14 cellular contexts compared by ENCODE assay signal in genomic region chrX:132636080-132636479, GRCh38.
DNase-seq lines count a peak whose midpoint lies in the region; ATAC-seq and TF ChIP-seq lines count a peak whose summit lies in the region.
"Had no signal": no experiment of that assay in that cellular context is flagged by ENCODE, and none has a peak within 500 bp of the region (broad histone marks: within the 10 kb centered on the region; RNA-seq: fewer than 3 reads in every experiment).

No MANE protein-coding gene starts in this region.

- H3K23me2 ChIP-seq in H9 (ENCODE audit: insufficient read length, low read depth, low read length, poor library complexity, severe bottlenecking), result no peaks in the 10 kb centered on the region

- no peak overlapping the region for H3K23ac ChIP-seq in H9 (ENCODE audit: insufficient read length, low read depth, low read length)

- no peaks in the 10 kb centered on the region for H3K4me1 ChIP-seq in H9 (ENCODE audit: insufficient read depth, low read length)
- H3K4me1 ChIP-seq: esophagus squamous epithelium had no signal

- peak; percentile 10; the same call in 1 of the 2 replicates for TF ChIP-seq CTCF in AG09319 (IDR thresholded peaks at IDR 0.05; ENCODE audit: low read depth, low read length)
- TF ChIP-seq CTCF in H9 (conservative IDR thresholded peaks at IDR 0.05), result peak; percentile 25; the same call in 1 of the 3 replicates
- TF ChIP-seq CTCF in fibroblast of pulmonary artery (IDR thresholded peaks at IDR 0.05; ENCODE audit: low read length, missing control alignments), result no peak
- no peak for TF ChIP-seq CTCF in CD4-positive, alpha-beta T cell (IDR thresholded peaks at IDR 0.05)

- H2BK5ac ChIP-seq in H9 (ENCODE audit: insufficient read length, low read length), result no peak overlapping the region

- CTCF ChIA-PET in CD4-positive, alpha-beta T cell (lab: Charles Lee), result no interaction called here

- H3K27me3 Mint-ChIP-seq in H9 (ENCODE audit: low read depth), result peaks cover 20% of the 10 kb centered on the region
- no peaks in the 10 kb centered on the region for H3K27me3 Mint-ChIP-seq in CD4-positive, alpha-beta T cell
- H3K27me3 Mint-ChIP-seq: naive thymus-derived CD8-positive, alpha-beta T cell had no signal

- no peak overlapping the region for H3K9ac ChIP-seq in H9 (ENCODE audit: extremely low read depth, insufficient read length, low read length)

- no peak overlapping the region for H4K5ac ChIP-seq in H9 (ENCODE audit: insufficient read length, low read depth, low read length)

- H3K4ac ChIP-seq in H9 (ENCODE audit: low read depth, low read length), result no peak overlapping the region

- H2BK12ac ChIP-seq in H9 (ENCODE audit: insufficient read length, low read depth, low read length), result no peak overlapping the region

- no peak overlapping the region for H3K27ac ChIP-seq in H9 (ENCODE audit: insufficient read length, low read depth, low read length)
- H3K27ac ChIP-seq in CD4-positive, alpha-beta T cell (ENCODE audit: low read depth, low read length), result no peak overlapping the region
- H3K27ac ChIP-seq: esophagus squamous epithelium had no signal

- no peak overlapping the region for H3K18ac ChIP-seq in H9 (ENCODE audit: insufficient read length, low read depth, low read length)

- H3K4me2 ChIP-seq in H9 (ENCODE audit: insufficient read depth, insufficient read length, low read length), result no peak overlapping the region

- no peak overlapping the region for H2AFZ ChIP-seq in H9 (ENCODE audit: low read length)

- H2AK5ac ChIP-seq in H9 (ENCODE audit: insufficient read length, low read length), result no peak overlapping the region

- no peaks in the 10 kb centered on the region for H4K20me1 ChIP-seq in H9 (ENCODE audit: control insufficient read depth, insufficient read depth, insufficient read length)

- no peaks in the 10 kb centered on the region for H3K36me3 Mint-ChIP-seq in H9 (ENCODE audit: insufficient read depth in 1 of 3, low read depth in 3 of 3)
- no peaks in the 10 kb centered on the region for H3K36me3 Mint-ChIP-seq in CD4-positive, alpha-beta T cell (ENCODE audit: low read depth)
- H3K36me3 Mint-ChIP-seq: immature natural killer cell; naive thymus-derived CD8-positive, alpha-beta T cell had no signal

- H3K27me3 ChIP-seq in H9 (ENCODE audit: insufficient read depth, low read length), result no peaks in the 10 kb centered on the region
- H3K27me3 ChIP-seq in CD4-positive, alpha-beta T cell (ENCODE audit: control insufficient read depth, insufficient read depth, low read length), result no peaks in the 10 kb centered on the region
- H3K27me3 ChIP-seq: esophagus squamous epithelium had no signal

- H3K79me2 ChIP-seq in H9 (ENCODE audit: insufficient read depth, low read length), result no peaks in the 10 kb centered on the region

- peaks cover 0 to 6% of the 10 kb centered on the region in 2 experiments; a peak in 3 of 4 replicates for H3K4me1 Mint-ChIP-seq in H9
- no peaks in the 10 kb centered on the region for H3K4me1 Mint-ChIP-seq in CD4-positive, alpha-beta T cell (ENCODE audit: low read depth)
- H3K4me1 Mint-ChIP-seq: immature natural killer cell; naive thymus-derived CD8-positive, alpha-beta T cell had no signal

- H3K9me3 Mint-ChIP-seq in H9, result no peaks in the 10 kb centered on the region
- H3K9me3 Mint-ChIP-seq in CD4-positive, alpha-beta T cell, result no peaks in the 10 kb centered on the region
- H3K9me3 Mint-ChIP-seq: immature natural killer cell; naive thymus-derived CD8-positive, alpha-beta T cell had no signal

- H3K79me1 ChIP-seq in H9 (ENCODE audit: insufficient read depth, low read depth, low read length, poor library complexity, severe bottlenecking), result no peaks in the 10 kb centered on the region

- H2BK120ac ChIP-seq in H9 (ENCODE audit: low read depth, low read length, poor library complexity, severe bottlenecking), result no peak overlapping the region

- H3K4me3 ChIP-seq in fibroblast of pulmonary artery (replicated peaks; ENCODE audit: low read depth, low read length), result no peak overlapping the region
- H3K4me3 ChIP-seq: esophagus squamous epithelium had no signal

- H3K4me3 Mint-ChIP-seq in H9, result no peak overlapping the region
- no peak overlapping the region for H3K4me3 Mint-ChIP-seq in CD4-positive, alpha-beta T cell
- H3K4me3 Mint-ChIP-seq: immature natural killer cell; naive thymus-derived CD8-positive, alpha-beta T cell had no signal

- H3K9me3 ChIP-seq in H9 (ENCODE audit: control insufficient read depth, low read depth, low read length), result no peaks in the 10 kb centered on the region
- no peaks in the 10 kb centered on the region for H3K9me3 ChIP-seq in CD4-positive, alpha-beta T cell (ENCODE audit: control insufficient read depth, low read length)
- H3K9me3 ChIP-seq: esophagus squamous epithelium had no signal

- no peak overlapping the region for H2BK20ac ChIP-seq in H9 (ENCODE audit: low read depth, low read length, poor library complexity, severe bottlenecking)

- no peak overlapping the region for H4K91ac ChIP-seq in H9 (ENCODE audit: insufficient read length, low read depth, low read length)

- WGBS in H9 (ENCODE audit: extremely low coverage, insufficient read length, low lambda C conversion rate), result no CpG with 5 or more reads among the region's 3 CpGs

- no peak for DNase-seq in AG09319 (ENCODE audit: extremely low read depth, low read depth)
- no peak for DNase-seq in H9
- peak; percentile 41 for DNase-seq in OCI-M1 (lab: John Stamatoyannopoulos, UW)
- DNase-seq in fibroblast of pulmonary artery (ENCODE audit: low read depth), result peak; percentile 10
- no peak for DNase-seq in CD4-positive, alpha-beta T cell
- no peak for DNase-seq in amniotic stem cell (lab: John Stamatoyannopoulos, UW)
- no peak for DNase-seq in stimulated activated CD8-positive, alpha-beta memory T cell treated with anti-CD3 and anti-CD28 coated beads, Interleukin-4, amount 100 ng/mL, for 48 hours
- DNase-seq: activated CD4-positive, alpha-beta T cell treated with anti-CD3 and anti-CD28 coated beads for 1 hour; esophagus squamous epithelium; immature natural killer cell; naive thymus-derived CD8-positive, alpha-beta T cell; NCI-H187; SHP77 treated with DMSO at 0.1 percent for 48 hours had no signal

- no peak overlapping the region for H3K14ac ChIP-seq in H9 (ENCODE audit: insufficient read depth, low read length)

- H3T11ph ChIP-seq in H9 (ENCODE audit: low read length), result no peak overlapping the region

- H3K27ac Mint-ChIP-seq in H9, result no peak overlapping the region
- H3K27ac Mint-ChIP-seq in CD4-positive, alpha-beta T cell, result no peak overlapping the region
- H3K27ac Mint-ChIP-seq: immature natural killer cell; naive thymus-derived CD8-positive, alpha-beta T cell had no signal

- H3K56ac ChIP-seq in H9 (ENCODE audit: insufficient read length, low read depth, low read length), result no peak overlapping the region

- no peak overlapping the region for H4K8ac ChIP-seq in H9 (replicated peaks; ENCODE audit: insufficient read length, low read depth, low read length)

- intact Hi-C loops in CD4-positive, alpha-beta T cell (cut with DNase I, micrococcal nuclease), result no loop called here

- no peak overlapping the region for H2BK15ac ChIP-seq in H9 (ENCODE audit: low read depth, low read length)

- ATAC-seq in CD4-positive, alpha-beta T cell (ENCODE audit: poor library complexity), result no peak
- ATAC-seq in GM21529 (IDR thresholded peaks at IDR 0.05; ENCODE audit: unreplicated experiment), result no peak
- ATAC-seq: naive thymus-derived CD8-positive, alpha-beta T cell had no signal

- POLR2A ChIA-PET in CD4-positive, alpha-beta T cell (lab: Charles Lee), result no interaction called here

Comparison
In these comparisons a context has a peak if more than half of its experiments do, and no peak if none do; other contexts are left out.
1. DNase-seq: peak in OCI-M1 (single experiment) and fibroblast of pulmonary artery (single experiment); none in AG09319 (single experiment), H9 (single experiment), CD4-positive, alpha-beta T cell (0 of 10), amniotic stem cell (single experiment) and stimulated activated CD8-positive, alpha-beta memory T cell treated with anti-CD3 and anti-CD28 coated beads, Interleukin-4, amount 100 ng/mL, for 48 hours (single experiment).
2. CTCF ChIP-seq: peak in AG09319 (single experiment) and H9 (single experiment); none in fibroblast of pulmonary artery (single experiment) and CD4-positive, alpha-beta T cell (single experiment).